ENCODE assay signal across 10 cellular contexts in genomic region chr10:77602913-77603528, GRCh38. TPM values are rescaled to one million over a fixed set of nuclear protein-coding genes. Genes with fewer than 3 reads are reported as not detected.
DNase-seq lines count a peak whose midpoint lies in the region; ATAC-seq and TF ChIP-seq lines count a peak whose summit lies in the region.
"Had no signal": no experiment of that assay in that cellular context is flagged by ENCODE, and none has a peak within 500 bp of the region (broad histone marks: within the 10 kb centered on the region; RNA-seq: fewer than 3 reads in every experiment).

No MANE protein-coding gene starts in this region.

- H3K27me3 Mint-ChIP-seq in memory B cell, result peaks cover 2% of the 10 kb centered on the region

- peaks cover 74% of the 10 kb centered on the region for H3K79me2 ChIP-seq in mammary epithelial cell (ENCODE audit: insufficient read depth, low read length)

- in situ Hi-C loops in mammary epithelial cell (cut with MboI; ENCODE audit: low sequenced_read_pairs in 2 of 2), result no loop called here

- 31% methylated on average over 7 of the region's 7 CpGs for WGBS in mammary epithelial cell (ENCODE audit: low coverage, missing lambda C conversion rate)

- no TSS peak for BruUV-seq in mammary epithelial cell (replicated peaks; lab: Mats Ljungman, UMichigan)

- H4K20me1 ChIP-seq in mammary epithelial cell (ENCODE audit: insufficient read depth, low read length), result no peaks in the 10 kb centered on the region

- H3K4me1 ChIP-seq in mammary epithelial cell (ENCODE audit: insufficient read depth, low read length) (peaks cover 44% of the 10 kb centered on the region), breast epithelium (peaks cover 0 to 5% of the 10 kb centered on the region in 2 donors), tibial artery (peaks cover 0 to 87% (median 43%) of the 10 kb centered on the region in 4 donors)

- intact Hi-C loops in mammary epithelial cell (cut with micrococcal nuclease) (loop anchor here (5.0 kb wide), 1 partner anchor 96 kb away; no protein-coding TSS in a partner anchor), breast epithelium (cut with DNase I; ENCODE audit: low total_unique reads) (no loop called here), tibial artery (cut with DNase I; ENCODE audit: low total_unique reads) (no loop called here)

- TF ChIP-seq CTCF in mammary epithelial cell (conservative IDR thresholded peaks at IDR 0.05 in 1 of 2, IDR thresholded peaks at IDR 0.05 in 1 of 2; ENCODE audit: extremely low read depth in 1 of 2, insufficient read depth in 1 of 2, low read depth in 1 of 2, low read length in 2 of 2) (no peak), breast epithelium (IDR thresholded peaks at IDR 0.05) (no peak), tibial artery (IDR thresholded peaks at IDR 0.05) (no peak)

- no peaks in the 10 kb centered on the region for H3K36me3 ChIP-seq in mammary epithelial cell (ENCODE audit: insufficient read depth, low read length)
- no peaks in the 10 kb centered on the region for H3K36me3 ChIP-seq in breast epithelium
- no peaks in the 10 kb centered on the region for H3K36me3 ChIP-seq in tibial artery

- peak overlapping the region; percentile 2 for H3K4me2 ChIP-seq in mammary epithelial cell (ENCODE audit: insufficient read depth, low read depth, low read length)

- H3K4me3 Mint-ChIP-seq in memory B cell, result peak overlapping the region; percentile 41
- H3K4me3 Mint-ChIP-seq: activated T-cell treated with anti-CD3 and anti-CD28 coated beads, Interleukin-2, amount 50 U/mL, for 4 hours had no signal

- no peak overlapping the region for H2AFZ ChIP-seq in mammary epithelial cell (ENCODE audit: low read depth, low read length)

- H3K27ac Mint-ChIP-seq in memory B cell, result no peak overlapping the region

- no peaks in the 10 kb centered on the region for H3K27me3 ChIP-seq in mammary epithelial cell (ENCODE audit: insufficient read depth, low read length)
- no peaks in the 10 kb centered on the region for H3K27me3 ChIP-seq in breast epithelium
- no peaks in the 10 kb centered on the region for H3K27me3 ChIP-seq in tibial artery

- no peaks in the 10 kb centered on the region for H3K9me3 Mint-ChIP-seq in memory B cell
- H3K9me3 Mint-ChIP-seq: activated T-cell treated with anti-CD3 and anti-CD28 coated beads, Interleukin-2, amount 50 U/mL, for 4 hours had no signal

- H3K36me3 Mint-ChIP-seq in memory B cell, result no peaks in the 10 kb centered on the region

- dilution Hi-C loops in mammary epithelial cell (cut with HindIII; ENCODE audit: low sequenced_read_pairs), result no loop called here

- DNase-seq in mammary epithelial cell (no peak), breast epithelium (ENCODE audit: low spot score in 2 of 2) (no peak), UCSD-AML1 (lab: John Stamatoyannopoulos, UW; ENCODE audit: unreplicated experiment) (peak; percentile 50), memory B cell (ENCODE audit: low spot score in 2 of 2) (no peak), tibial artery (no peak), ureter (ENCODE audit: low spot score) (no peak)
- DNase-seq: activated T-cell treated with anti-CD3 and anti-CD28 coated beads, Interleukin-2, amount 50 U/mL, for 4 hours; NK-92 treated with Interleukin-12 subunit alpha and Interleukin-12 subunit beta, amount 100 ng/mL, for 24 hours had no signal

- H3K27ac ChIP-seq in mammary epithelial cell (ENCODE audit: insufficient read depth, low read depth, low read length) (no peak overlapping the region), breast epithelium (no peak overlapping the region), tibial artery (peak overlapping the region; percentile 35 to 55)

- CTCF ChIA-PET in mammary epithelial cell (lab: Charles Lee; ENCODE audit: low non-redundant PET), result interaction anchor here (0.6 kb wide), 1 partner anchor 210 kb away, joined by 3 read pairs; no protein-coding TSS in a partner anchor

- peak; percentile 35 for ATAC-seq in memory B cell (ENCODE audit: low read depth)
- no peak for ATAC-seq in HG03520 (IDR thresholded peaks at IDR 0.05; ENCODE audit: unreplicated experiment)
- no peak for ATAC-seq in HG03175 (IDR thresholded peaks at IDR 0.05; ENCODE audit: unreplicated experiment)

- H3K9ac ChIP-seq in mammary epithelial cell (ENCODE audit: insufficient read depth, low read length), result no peak overlapping the region

- no peak overlapping the region for H3K4me3 ChIP-seq in mammary epithelial cell (replicated peaks in 1 of 3; ENCODE audit: insufficient read depth in 1 of 3, low read depth in 2 of 3, low read length in 3 of 3)
- no peak overlapping the region for H3K4me3 ChIP-seq in breast epithelium
- no peak overlapping the region for H3K4me3 ChIP-seq in tibial artery

- no peak for TF ChIP-seq POLR2A in breast epithelium (IDR thresholded peaks at IDR 0.05)

- H3K4me1 Mint-ChIP-seq in memory B cell, result peaks cover 22% of the 10 kb centered on the region

- no peaks in the 10 kb centered on the region for H3K9me3 ChIP-seq in mammary epithelial cell (replicated peaks; ENCODE audit: insufficient read depth, low read length)
- H3K9me3 ChIP-seq in breast epithelium, result no peaks in the 10 kb centered on the region
- no peaks in the 10 kb centered on the region for H3K9me3 ChIP-seq in tibial artery

RNA-seq across cellular contexts. Expression of gene KCNMA1, which starts 34.6 kb away (rescaled TPM):
- 10 to 100 TPM in 1 of 2 donors, 1 to 10 TPM in 1; 3.8 to 45.9 TPM for total RNA-seq in mammary epithelial cell
- 29.7 TPM for polyA plus RNA-seq in mammary epithelial cell
- polyA minus RNA-seq in mammary epithelial cell, result 62.8 TPM
- total RNA-seq in breast epithelium, result 10 to 100 TPM; 13.6 to 37.8 (median 15.1) TPM
- 87.9 TPM for total RNA-seq in ureter

Comparison
In these comparisons a context has a peak if more than half of its experiments do, and no peak if none do; other contexts are left out.
1. H3K27ac ChIP-seq: peak in tibial artery (2 of 2); none in mammary epithelial cell (single experiment) and breast epithelium (0 of 2).